ENCODE assay signal across 8 cellular contexts in the genomic region with DNA sequence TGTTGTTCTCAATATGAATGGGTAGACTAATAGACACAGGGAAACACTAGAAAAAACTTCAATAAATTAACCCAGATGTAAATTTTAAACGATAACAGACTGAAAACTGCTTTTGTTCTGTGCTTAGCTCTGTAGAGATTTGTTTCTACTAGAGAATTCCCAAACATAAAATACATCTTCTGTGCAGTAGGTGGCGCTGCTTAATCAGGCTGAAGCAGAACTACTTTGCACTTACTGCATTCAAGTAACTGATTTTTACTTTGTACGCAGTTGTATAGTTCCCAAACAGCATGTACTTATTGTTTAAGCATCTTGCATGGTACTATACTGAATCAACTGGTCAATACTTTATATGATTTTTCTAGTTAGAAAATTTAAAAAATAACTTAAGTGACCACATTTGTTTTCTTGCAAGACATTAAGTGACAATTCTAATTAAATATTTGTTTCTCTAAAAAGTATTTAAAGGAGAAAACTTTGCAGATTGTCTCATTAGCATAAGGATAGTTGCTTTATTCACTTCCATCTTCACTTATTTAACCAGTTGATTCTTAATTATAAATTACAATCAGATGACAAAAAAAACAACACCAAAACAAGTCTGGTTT.
A peak's percentile ranks its signal among the peaks of the same experiment; 100 is the strongest.
DNase-seq lines count a peak whose midpoint lies in the region; ATAC-seq, FAIRE-seq and TF ChIP-seq lines count a peak whose summit lies in the region.

No MANE protein-coding gene starts in this region.

- peaks cover 25% of the 10 kb centered on the region for H3K4me1 Mint-ChIP-seq in activated CD8-positive, alpha-beta T cell treated with anti-CD3 and anti-CD28 coated beads for 36 hours (ENCODE audit: low read depth)
- no peaks in the 10 kb centered on the region for H3K4me1 Mint-ChIP-seq in naive B cell

- no peak overlapping the region for H3K9ac ChIP-seq in endothelial cell of umbilical vein (replicated peaks; ENCODE audit: extremely low read depth, insufficient read depth, low read length)

- no peak for TF ChIP-seq POLR2A in endothelial cell of umbilical vein (IDR thresholded peaks at IDR 0.05; ENCODE audit: low read depth, low read length)

- no peak overlapping the region for H3K27ac ChIP-seq in endothelial cell of umbilical vein (ENCODE audit: insufficient read depth, low read depth, low read length)

- H3K4me3 ChIP-seq in BE2C (ENCODE audit: low read depth, low read length) = no peak overlapping the region
- H3K4me3 ChIP-seq in endothelial cell of umbilical vein (replicated peaks in 1 of 3; ENCODE audit: insufficient read depth in 1 of 3, low read depth in 1 of 3, low read length in 3 of 3) = no peak overlapping the region

- DNase-seq in BE2C (peak; percentile 70), NCI-H748 (lab: John Stamatoyannopoulos, UW; ENCODE audit: unreplicated experiment) (peak; percentile 73), endothelial cell of umbilical vein (ENCODE audit: low read depth, low spot score) (peak; percentile 89), naive B cell (peak; percentile 11), stromal cell of bone marrow (ENCODE audit: low read depth) (peak; percentile 48)
- DNase-seq in activated CD8-positive, alpha-beta T cell treated with anti-CD3 and anti-CD28 coated beads for 36 hours = peak; percentile 73

- H3K4me3 Mint-ChIP-seq in activated CD8-positive, alpha-beta T cell treated with anti-CD3 and anti-CD28 coated beads for 36 hours = no peak overlapping the region
- H3K4me3 Mint-ChIP-seq in naive B cell = no peak overlapping the region

- H3K4me2 ChIP-seq in endothelial cell of umbilical vein (ENCODE audit: insufficient read depth, low read length) = no peak overlapping the region

- H3K27me3 Mint-ChIP-seq in activated CD8-positive, alpha-beta T cell treated with anti-CD3 and anti-CD28 coated beads for 36 hours = no peaks in the 10 kb centered on the region
- H3K27me3 Mint-ChIP-seq in naive B cell = no peaks in the 10 kb centered on the region

- H3K4me1 ChIP-seq in BE2C = peaks cover 29% of the 10 kb centered on the region
- H3K4me1 ChIP-seq in endothelial cell of umbilical vein (ENCODE audit: control insufficient read depth, extremely low read depth, insufficient read depth, low read length) = peaks cover 40% of the 10 kb centered on the region

- H3K36me3 ChIP-seq in BE2C (no peaks in the 10 kb centered on the region), endothelial cell of umbilical vein (ENCODE audit: control insufficient read depth in 2 of 2, extremely low read depth in 1 of 2, insufficient read depth in 2 of 2, low read length in 2 of 2) (no peaks in the 10 kb centered on the region)

- H3K9me3 ChIP-seq in BE2C = no peaks in the 10 kb centered on the region
- H3K9me3 ChIP-seq in endothelial cell of umbilical vein (replicated peaks; ENCODE audit: control insufficient read depth, insufficient read depth, low read length) = no peaks in the 10 kb centered on the region

- POLR2A ChIA-PET in activated CD8-positive, alpha-beta T cell treated with anti-CD3 and anti-CD28 coated beads for 36 hours (lab: Charles Lee) = no interaction called here
- POLR2A ChIA-PET in endothelial cell of umbilical vein (lab: Charles Lee) = no interaction called here

- ATAC-seq in GM18868 (IDR thresholded peaks at IDR 0.05; ENCODE audit: unreplicated experiment) (peak; percentile 81), HG03159 (IDR thresholded peaks at IDR 0.05; ENCODE audit: unreplicated experiment) (peak; percentile 83), naive B cell (ENCODE audit: low read depth in 2 of 2) (no peak)
- ATAC-seq in activated CD8-positive, alpha-beta T cell treated with anti-CD3 and anti-CD28 coated beads for 36 hours = peak; percentile 76

- no peaks in the 10 kb centered on the region for H3K27me3 ChIP-seq in BE2C
- no peaks in the 10 kb centered on the region for H3K27me3 ChIP-seq in endothelial cell of umbilical vein (ENCODE audit: control insufficient read depth in 2 of 2, insufficient read depth in 2 of 2, low read length in 2 of 2)

- FAIRE-seq in endothelial cell of umbilical vein (lab: Jason Lieb, UNC) = peak; percentile 67

- H2AFZ ChIP-seq in endothelial cell of umbilical vein (ENCODE audit: low read depth, low read length) = no peak overlapping the region

- intact Hi-C loops in activated CD8-positive, alpha-beta T cell treated with anti-CD3 and anti-CD28 coated beads for 36 hours (cut with micrococcal nuclease) = loop anchor here (2.0 to 10.0 kb wide), 5 partner anchors 308 to 720 kb away; partner anchors contain the start of gene INPP4B
- intact Hi-C loops in endothelial cell of umbilical vein (cut with micrococcal nuclease) = loop anchor here (1.0 to 10.0 kb wide), 8 partner anchors 140 to 970 kb away; no protein-coding TSS in a partner anchor

- no peaks in the 10 kb centered on the region for H4K20me1 ChIP-seq in endothelial cell of umbilical vein (replicated peaks; ENCODE audit: control insufficient read depth, extremely low read depth, insufficient read depth, low read length)

- no peak overlapping the region for H3K27ac Mint-ChIP-seq in activated CD8-positive, alpha-beta T cell treated with anti-CD3 and anti-CD28 coated beads for 36 hours
- H3K27ac Mint-ChIP-seq in naive B cell = no peak overlapping the region

- H3K36me3 Mint-ChIP-seq in activated CD8-positive, alpha-beta T cell treated with anti-CD3 and anti-CD28 coated beads for 36 hours (ENCODE audit: low read depth) = peaks cover 9% of the 10 kb centered on the region
- no peaks in the 10 kb centered on the region for H3K36me3 Mint-ChIP-seq in naive B cell

- TF ChIP-seq CTCF in BE2C (IDR thresholded peaks at IDR 0.05; ENCODE audit: low read depth, low read length) (peak; percentile 85), endothelial cell of umbilical vein (IDR thresholded peaks at IDR 0.05; ENCODE audit: extremely low read depth in 1 of 2, insufficient read depth in 1 of 2, low read depth in 1 of 2, low read length in 2 of 2) (peak; percentile 55 to 61)
- TF ChIP-seq CTCF in activated CD8-positive, alpha-beta T cell treated with anti-CD3 and anti-CD28 coated beads for 36 hours (IDR thresholded peaks at IDR 0.05) = peak; percentile 97

- CTCF ChIA-PET in activated CD8-positive, alpha-beta T cell treated with anti-CD3 and anti-CD28 coated beads for 36 hours (lab: Charles Lee) = interaction anchor here (0.6 to 1.3 kb wide), 10 partner anchors 10 to 717 kb away, joined by 3 to 5 read pairs (median 3); no protein-coding TSS in a partner anchor
- CTCF ChIA-PET in endothelial cell of umbilical vein (lab: Charles Lee) = interaction anchor here (0.6 to 2.3 kb wide), 27 partner anchors 14 to 957 kb away, joined by 3 to 23 read pairs (median 4); no protein-coding TSS in a partner anchor

- BruUV-seq in endothelial cell of umbilical vein (replicated peaks; lab: Mats Ljungman, UMichigan) = no TSS peak

- H3K79me2 ChIP-seq in endothelial cell of umbilical vein (ENCODE audit: control insufficient read depth, insufficient read depth, low read length) = no peaks in the 10 kb centered on the region

- H3K9me3 Mint-ChIP-seq in activated CD8-positive, alpha-beta T cell treated with anti-CD3 and anti-CD28 coated beads for 36 hours = no peaks in the 10 kb centered on the region
- no peaks in the 10 kb centered on the region for H3K9me3 Mint-ChIP-seq in naive B cell

- H3K9me1 ChIP-seq in endothelial cell of umbilical vein (replicated peaks; ENCODE audit: control insufficient read depth, extremely low read depth, insufficient read depth, low read length) = no peaks in the 10 kb centered on the region

- dilution Hi-C loops in endothelial cell of umbilical vein (cut with MboI; ENCODE audit: extremely low pct_ligation_motif_present, low sequenced_read_pairs) = no loop called here

TF ChIP-seq in endothelial cell of umbilical vein, 7 proteins besides CTCF, POLR2A, EP300 and RAD21:
- TF ChIP-seq EZH2 (IDR thresholded peaks at IDR 0.05; ENCODE audit: borderline replicate concordance, low read depth, low read length, severe bottlenecking) (no peak), FOS (IDR thresholded peaks at IDR 0.05; ENCODE audit: borderline replicate concordance, insufficient read depth, low read length) (no peak), JUN (IDR thresholded peaks at IDR 0.05; ENCODE audit: borderline replicate concordance, insufficient read depth, insufficient read length, low read depth) (no peak), POLR2AphosphoS5 (IDR thresholded peaks at IDR 0.05; ENCODE audit: insufficient read depth, low read depth, low read length) (no peak), GATA2 (IDR thresholded peaks at IDR 0.05; ENCODE audit: insufficient read depth, insufficient read length, low read depth, low read length) (no peak), MYC (IDR thresholded peaks at IDR 0.05; ENCODE audit: low read depth, low read length) (no peak)
- TF ChIP-seq, protein P1, sequence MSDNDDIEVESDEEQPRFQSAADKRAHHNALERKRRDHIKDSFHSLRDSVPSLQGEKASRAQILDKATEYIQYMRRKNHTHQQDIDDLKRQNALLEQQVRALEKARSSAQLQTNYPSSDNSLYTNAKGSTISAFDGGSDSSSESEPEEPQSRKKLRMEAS (IDR thresholded peaks at IDR 0.05; ENCODE audit: insufficient read depth, insufficient read length) = no peak

Comparison
In these comparisons a context has a peak if more than half of its experiments do, and no peak if none do; other contexts are left out.
1. DNase-seq: peak in every context shown above with its lines; median percentile 89 in endothelial cell of umbilical vein; 73 in NCI-H748; 73 in activated CD8-positive, alpha-beta T cell treated with anti-CD3 and anti-CD28 coated beads for 36 hours; 70 in BE2C; 48 in stromal cell of bone marrow; 11 in naive B cell.
2. ATAC-seq: peak in GM18868 (single experiment), HG03159 (single experiment) and activated CD8-positive, alpha-beta T cell treated with anti-CD3 and anti-CD28 coated beads for 36 hours (single experiment); none in naive B cell (0 of 2).
3. Peak in every context shown above with its lines, with median percentiles within 50 percentile points of each other: CTCF ChIP-seq.